Comparison of ENCODE assay signal across 14 cellular contexts in genomic region chr4:89898304-89898716, GRCh38. TPM values are rescaled to one million over a fixed set of nuclear protein-coding genes. Genes with fewer than 3 reads are reported as not detected.
A peak's percentile ranks its signal among the peaks of the same experiment; 100 is the strongest.
DNase-seq lines count a peak whose midpoint lies in the region; ATAC-seq and TF ChIP-seq lines count a peak whose summit lies in the region.
"Had no signal": no experiment of that assay in that cellular context is flagged by ENCODE, and none has a peak within 500 bp of the region (broad histone marks: within the 10 kb centered on the region; RNA-seq: fewer than 3 reads in every experiment).

No MANE protein-coding gene starts in this region.

- no peak overlapping the region for H3K27ac ChIP-seq in mesendoderm (ENCODE audit: low read depth, low read length)

- no peak overlapping the region for H3K9ac ChIP-seq in mesendoderm (ENCODE audit: low read length)

- H3K27me3 Mint-ChIP-seq in osteocyte (ENCODE audit: unreplicated experiment) (peaks cover 21% of the 10 kb centered on the region), progenitor cell of endocrine pancreas (no peaks in the 10 kb centered on the region)

- no peak overlapping the region for H2BK5ac ChIP-seq in mesendoderm (ENCODE audit: low read length)

- no peak overlapping the region for H3K4ac ChIP-seq in mesendoderm (ENCODE audit: low read depth, low read length)

- no peak overlapping the region for H2BK15ac ChIP-seq in mesendoderm (replicated peaks; ENCODE audit: low read depth)

- no peak overlapping the region for H3K56ac ChIP-seq in mesendoderm (ENCODE audit: low read length)

- H2AK5ac ChIP-seq in mesendoderm (ENCODE audit: low read length), result no peak overlapping the region

- H3K9me3 Mint-ChIP-seq in osteocyte (ENCODE audit: unreplicated experiment), result no peaks in the 10 kb centered on the region
- H3K9me3 Mint-ChIP-seq in progenitor cell of endocrine pancreas (ENCODE audit: low read depth), result no peaks in the 10 kb centered on the region

- no peaks in the 10 kb centered on the region for H3K36me3 ChIP-seq in mesendoderm (ENCODE audit: control insufficient read depth, insufficient read depth, low read length)

- H3K36me3 Mint-ChIP-seq in osteocyte (ENCODE audit: unreplicated experiment) (no peaks in the 10 kb centered on the region), progenitor cell of endocrine pancreas (ENCODE audit: insufficient read depth) (no peaks in the 10 kb centered on the region)

- no peak overlapping the region for H4K5ac ChIP-seq in mesendoderm (ENCODE audit: low read length)

- H2BK120ac ChIP-seq in mesendoderm (ENCODE audit: low read depth, low read length), result no peak overlapping the region

- no peak overlapping the region for H3K4me2 ChIP-seq in mesendoderm (ENCODE audit: low read length)

- H3K27me3 ChIP-seq in mesendoderm (ENCODE audit: insufficient read depth, low read length, poor library complexity), result no peaks in the 10 kb centered on the region

- H3K23ac ChIP-seq in mesendoderm (ENCODE audit: low read length), result no peak overlapping the region

- H3K27ac Mint-ChIP-seq in osteocyte (ENCODE audit: unreplicated experiment) (no peak overlapping the region), progenitor cell of endocrine pancreas (no peak overlapping the region)

- peak; percentile 60 for ATAC-seq in GM18520 (IDR thresholded peaks at IDR 0.05; ENCODE audit: unreplicated experiment)
- ATAC-seq in GM21447 (IDR thresholded peaks at IDR 0.05; ENCODE audit: unreplicated experiment), result peak; percentile 45
- peak; percentile 41 for ATAC-seq in HG03520 (IDR thresholded peaks at IDR 0.05; ENCODE audit: unreplicated experiment)

- H4K8ac ChIP-seq in mesendoderm (ENCODE audit: low read depth, low read length), result no peak overlapping the region

- no peak overlapping the region for H3K18ac ChIP-seq in mesendoderm (ENCODE audit: low read length)

- H3K4me1 ChIP-seq in mesendoderm (ENCODE audit: control insufficient read depth, low read depth, low read length), result no peaks in the 10 kb centered on the region

- H3K79me1 ChIP-seq in mesendoderm (ENCODE audit: low read length), result no peaks in the 10 kb centered on the region

- no CpG with 5 or more reads among the region's 5 CpGs for WGBS in mesendoderm (ENCODE audit: extremely low coverage, insufficient coverage, low lambda C conversion rate)

- H3K4me3 ChIP-seq in mesendoderm (ENCODE audit: low read length), result no peak overlapping the region

- no peak for TF ChIP-seq CTCF in osteocyte (IDR thresholded peaks at IDR 0.05)
- TF ChIP-seq CTCF in progenitor cell of endocrine pancreas (IDR thresholded peaks at IDR 0.05; ENCODE audit: unreplicated experiment), result no peak

- H3K4me3 Mint-ChIP-seq in osteocyte (ENCODE audit: unreplicated experiment) (no peak overlapping the region), progenitor cell of endocrine pancreas (ENCODE audit: low read depth) (no peak overlapping the region)

- H3K4me1 Mint-ChIP-seq in osteocyte (ENCODE audit: unreplicated experiment), result no peaks in the 10 kb centered on the region
- peaks cover 3% of the 10 kb centered on the region for H3K4me1 Mint-ChIP-seq in progenitor cell of endocrine pancreas (ENCODE audit: low read depth)

- H3K79me2 ChIP-seq in mesendoderm (ENCODE audit: control insufficient read depth, insufficient read depth, low read length), result no peaks in the 10 kb centered on the region

- DNase-seq in mesendoderm (peak; percentile 83), osteocyte (ENCODE audit: extremely low spot score, unreplicated experiment) (no peak), progenitor cell of endocrine pancreas (ENCODE audit: low spot score, unreplicated experiment) (no peak), NCI-H1436 treated with DMSO at 0.1 percent for 48 hours (lab: John Stamatoyannopoulos, UW) (no peak), HUDEP-2 (lab: John Stamatoyannopoulos, UW; ENCODE audit: unreplicated experiment in 76 of 76) (no peak)
- DNase-seq: activated CD4-positive, CD25-positive, alpha-beta regulatory T cell; activated naive CD4-positive, alpha-beta T cell treated with Interleukin-2 at 50 U/mL for 16 hours; DMS79 treated with DMSO at 0.1 percent for 48 hours; effector memory CD4-positive, alpha-beta T cell had no signal

RNA-seq across cellular contexts. Expression of gene MMRN1, which starts 3.7 kb away (rescaled TPM):
- not detected for polyA plus RNA-seq in mesendoderm (2013, experiment 1 of 2)
- not detected for polyA plus RNA-seq in mesendoderm (2013, experiment 2 of 2)
- total RNA-seq in osteocyte (not detected in 2 replicates), progenitor cell of endocrine pancreas (1.6 and 1.7 TPM in 2 replicates)
- total RNA-seq: H4, LHCN-M2 had no signal
